ENCODE assay signal across 17 cellular contexts in genomic region chr4:59240030-59240429, GRCh38.
A peak's percentile ranks its signal among the peaks of the same experiment; 100 is the strongest.
DNase-seq lines count a peak whose midpoint lies in the region; ATAC-seq and TF ChIP-seq lines count a peak whose summit lies in the region.
"Had no signal": no experiment of that assay in that cellular context is flagged by ENCODE, and none has a peak within 500 bp of the region (broad histone marks: within the 10 kb centered on the region; RNA-seq: fewer than 3 reads in every experiment).

No MANE protein-coding gene starts in this region.

- no peak overlapping the region for H3K27ac Mint-ChIP-seq in GM23338
- no peak overlapping the region for H3K27ac Mint-ChIP-seq in activated T-helper 17 cell treated with anti-CD3 and anti-CD28 coated beads, Interleukin-2, amount 50 U/mL, for 72 hours
- H3K27ac Mint-ChIP-seq: CD14-positive monocyte; CD8-positive, alpha-beta T cell; IgD-negative memory B cell had no signal

- peaks cover 4% of the 10 kb centered on the region for H3K27me3 Mint-ChIP-seq in GM23338 (ENCODE audit: insufficient read depth, low read depth, poor library complexity)
- H3K27me3 Mint-ChIP-seq in activated T-helper 17 cell treated with anti-CD3 and anti-CD28 coated beads, Interleukin-2, amount 50 U/mL, for 72 hours, result no peaks in the 10 kb centered on the region
- H3K27me3 Mint-ChIP-seq: IgD-negative memory B cell had no signal

- peaks cover 22% of the 10 kb centered on the region for H3K36me3 Mint-ChIP-seq in GM23338 (ENCODE audit: low read depth)
- no peaks in the 10 kb centered on the region for H3K36me3 Mint-ChIP-seq in activated T-helper 17 cell treated with anti-CD3 and anti-CD28 coated beads, Interleukin-2, amount 50 U/mL, for 72 hours (ENCODE audit: low read depth)
- H3K36me3 Mint-ChIP-seq: CD14-positive monocyte; CD8-positive, alpha-beta T cell; IgD-negative memory B cell had no signal

- H4K20me1 ChIP-seq in GM23338 (replicated peaks; ENCODE audit: insufficient read depth), result no peaks in the 10 kb centered on the region
- H4K20me1 ChIP-seq in SU-DHL-6 (ENCODE audit: low read depth, low read length), result no peaks in the 10 kb centered on the region

- H2AFZ ChIP-seq in GM23338, result peak overlapping the region; percentile 6; the same call in 1 of the 2 replicates
- peak overlapping the region; percentile 34 for H2AFZ ChIP-seq in SU-DHL-6 (ENCODE audit: low read depth, low read length, severe bottlenecking)

- peaks cover 22% of the 10 kb centered on the region for H3K4me1 ChIP-seq in GM23338 (ENCODE audit: insufficient read depth)

- no peak for TF ChIP-seq CTCF in GM23338 (conservative IDR thresholded peaks at IDR 0.05; ENCODE audit: low read depth in 2 of 2)
- no peak for TF ChIP-seq CTCF in SU-DHL-6 (IDR thresholded peaks at IDR 0.05; ENCODE audit: insufficient read depth, low read length, poor library complexity, severe bottlenecking)

- intact Hi-C loops in left cardiac atrium (cut with DNase I), result no loop called here

- no peak overlapping the region for H3K9ac ChIP-seq in SU-DHL-6 (ENCODE audit: low read length)

- H3K4me1 Mint-ChIP-seq in GM23338, result peaks cover 25% of the 10 kb centered on the region
- H3K4me1 Mint-ChIP-seq in activated T-helper 17 cell treated with anti-CD3 and anti-CD28 coated beads, Interleukin-2, amount 50 U/mL, for 72 hours, result no peaks in the 10 kb centered on the region
- H3K4me1 Mint-ChIP-seq: CD14-positive monocyte, IgD-negative memory B cell had no signal

- H3F3A ChIP-seq in GM23338 (replicated peaks; ENCODE audit: low read depth) (no peaks in the 10 kb centered on the region), SU-DHL-6 (ENCODE audit: insufficient read depth) (no peaks in the 10 kb centered on the region)

- no peaks in the 10 kb centered on the region for H3K9me3 ChIP-seq in SU-DHL-6 (ENCODE audit: insufficient read depth, low read length)

- H3K4me3 ChIP-seq in GM23338, result no peak overlapping the region
- H3K4me3 ChIP-seq in SU-DHL-6 (ENCODE audit: insufficient read depth, low read length, poor library complexity, severe bottlenecking), result no peak overlapping the region

- H3K27me3 ChIP-seq in GM23338 (ENCODE audit: insufficient read depth) (no peaks in the 10 kb centered on the region), SU-DHL-6 (ENCODE audit: low read length) (no peaks in the 10 kb centered on the region)

- H3K9me3 Mint-ChIP-seq in GM23338, result peaks cover 19% of the 10 kb centered on the region
- H3K9me3 Mint-ChIP-seq in activated T-helper 17 cell treated with anti-CD3 and anti-CD28 coated beads, Interleukin-2, amount 50 U/mL, for 72 hours, result peaks cover 37% of the 10 kb centered on the region

- peaks cover 8% of the 10 kb centered on the region; the same call in 1 of the 2 replicates for H3K9me2 ChIP-seq in GM23338 (ENCODE audit: insufficient read depth)
- H3K9me2 ChIP-seq in SU-DHL-6 (replicated peaks; ENCODE audit: insufficient read depth, low read length), result no peaks in the 10 kb centered on the region

- H3K4me2 ChIP-seq in GM23338, result no peak overlapping the region
- H3K4me2 ChIP-seq in SU-DHL-6 (ENCODE audit: low read depth, low read length, poor library complexity, severe bottlenecking), result no peak overlapping the region

- no peak overlapping the region for H3K27ac ChIP-seq in GM23338 (ENCODE audit: low read depth)
- H3K27ac ChIP-seq in SU-DHL-6 (ENCODE audit: low read depth, low read length), result no peak overlapping the region
- H3K27ac ChIP-seq: 22Rv1 had no signal

- H3K36me3 ChIP-seq in GM23338 (ENCODE audit: insufficient read depth) (no peaks in the 10 kb centered on the region), SU-DHL-6 (ENCODE audit: low read length) (no peaks in the 10 kb centered on the region)

- no peak for DNase-seq in GM23338 (ENCODE audit: low spot score)
- peak; percentile 25 for DNase-seq in kidney tubule cell (ENCODE audit: low spot score)
- peak; percentile 6 for DNase-seq in renal cortical epithelial cell (ENCODE audit: low read depth)
- DNase-seq in GOT3 (lab: John Stamatoyannopoulos, UW), result no peak
- DNase-seq in NCI-H1417 treated with DMSO at 0.1 percent for 48 hours (lab: John Stamatoyannopoulos, UW), result no peak
- DNase-seq in left cardiac atrium, result no peak
- DNase-seq: CD8-positive, alpha-beta T cell; COR-L47; DMS153; DMS79 treated with DMSO at 0.1 percent for 48 hours; EL had no signal

- no peak overlapping the region for H3K4me3 Mint-ChIP-seq in GM23338
- no peak overlapping the region for H3K4me3 Mint-ChIP-seq in activated T-helper 17 cell treated with anti-CD3 and anti-CD28 coated beads, Interleukin-2, amount 50 U/mL, for 72 hours
- H3K4me3 Mint-ChIP-seq: CD14-positive monocyte; CD8-positive, alpha-beta T cell; IgD-negative memory B cell had no signal

- no peaks in the 10 kb centered on the region for H3K79me2 ChIP-seq in GM23338 (replicated peaks; ENCODE audit: insufficient read depth)
- H3K79me2 ChIP-seq in SU-DHL-6 (ENCODE audit: insufficient read depth, low read length), result no peaks in the 10 kb centered on the region

- no peak for ATAC-seq in GM23338
- no peak for ATAC-seq in activated T-helper 17 cell treated with anti-CD3 and anti-CD28 coated beads, Interleukin-2, amount 50 U/mL, for 72 hours (replicated peaks)
- ATAC-seq in left cardiac atrium, result no peak
- ATAC-seq: CD8-positive, alpha-beta T cell; HCT116 had no signal

TF ChIP-seq in GM23338, 12 proteins besides CTCF, POLR2A, EP300 and RAD21 (continues in another document):
- TF ChIP-seq POLR2AphosphoS5 (IDR thresholded peaks at IDR 0.05; ENCODE audit: low read depth), result no peak
- no peak for TF ChIP-seq JUNB (IDR thresholded peaks at IDR 0.05; ENCODE audit: unreplicated experiment)
- TF ChIP-seq STAT1 (IDR thresholded peaks at IDR 0.05; ENCODE audit: unreplicated experiment), result no peak
- no peak for TF ChIP-seq REST (IDR thresholded peaks at IDR 0.05; ENCODE audit: unreplicated experiment)
- TF ChIP-seq EZH2phosphoT487 (IDR thresholded peaks at IDR 0.05; ENCODE audit: unreplicated experiment), result no peak
- no peak for TF ChIP-seq ZNF114 (CRISPR knock-in tag; IDR thresholded peaks at IDR 0.05)

Comparison
In these comparisons a context has a peak if more than half of its experiments do, and no peak if none do; other contexts are left out.
1. DNase-seq: peak in kidney tubule cell (single experiment) and renal cortical epithelial cell (single experiment); none in GM23338 (single experiment), GOT3 (single experiment), NCI-H1417 treated with DMSO at 0.1 percent for 48 hours (single experiment) and left cardiac atrium (single experiment).